ENCODE assay signal across 34 cellular contexts in the genomic region with DNA sequence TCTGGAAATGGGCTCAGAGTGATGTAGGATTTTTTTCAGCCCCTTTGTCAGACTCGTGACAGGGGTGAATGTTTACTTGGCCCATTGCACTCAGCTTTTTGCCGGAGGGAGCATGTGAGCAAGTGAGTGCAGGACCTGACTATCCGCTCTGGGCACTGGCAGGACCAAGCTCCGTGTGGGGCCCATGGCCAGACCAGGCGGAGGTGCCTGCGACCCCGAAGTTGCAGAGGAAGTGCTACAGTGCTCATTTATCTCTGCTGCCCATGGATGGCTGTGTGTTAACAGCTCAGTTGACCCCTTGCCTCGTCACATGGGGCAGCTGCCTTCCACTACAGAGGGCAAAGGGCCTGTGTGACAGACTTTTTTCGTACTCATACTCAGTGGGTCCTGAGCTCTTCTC.
"Had no signal": no experiment of that assay in that cellular context is flagged by ENCODE, and none has a peak within 500 bp of the region (broad histone marks: within the 10 kb centered on the region; RNA-seq: fewer than 3 reads in every experiment).

No MANE protein-coding gene starts in this region.

- H3K27ac ChIP-seq: KMS-11 had no signal

- H3K36me3 ChIP-seq: MG63 had no signal

- H3K27me3 ChIP-seq: MG63 had no signal

- H3K4me3 ChIP-seq: MG63 had no signal

- H3K9me3 ChIP-seq: MG63 had no signal

- DNase-seq: Karpas-422, Kasumi-1, MG63, MM.1S, MV-4-11, NCI-H1048, NCI-H1092, NCI-H1092 treated with DMSO at 0.1 percent for 48 hours, NCI-H1105, NCI-H1105 treated with DMSO at 0.1 percent for 48 hours, NCI-H1417, NCI-H1436, NCI-H1436 treated with DMSO at 0.1 percent for 48 hours, NCI-H146, NCI-H1694, NCI-H1694 treated with DMSO at 0.1 percent for 48 hours, NCI-H187, NCI-H187 treated with DMSO at 0.1 percent for 48 hours, NCI-H1930, NCI-H2029, NCI-H2029 treated with DMSO at 0.1 percent for 48 hours, NCI-H2081, NCI-H2081 treated with DMSO at 0.1 percent for 48 hours, NCI-H2107, NCI-H2171, NCI-H2171 treated with DMSO at 0.1 percent for 48 hours, NCI-H2227 treated with DMSO at 0.1 percent for 48 hours, NCI-H226, NCI-H345, NCI-H446, NCI-H446 treated with DMSO at 0.1 percent for 48 hours, NCI-H510A, NCI-H510A treated with DMSO at 0.1 percent for 48 hours had no signal
